ENCODE assay signal across 11 cellular contexts in the genomic region with DNA sequence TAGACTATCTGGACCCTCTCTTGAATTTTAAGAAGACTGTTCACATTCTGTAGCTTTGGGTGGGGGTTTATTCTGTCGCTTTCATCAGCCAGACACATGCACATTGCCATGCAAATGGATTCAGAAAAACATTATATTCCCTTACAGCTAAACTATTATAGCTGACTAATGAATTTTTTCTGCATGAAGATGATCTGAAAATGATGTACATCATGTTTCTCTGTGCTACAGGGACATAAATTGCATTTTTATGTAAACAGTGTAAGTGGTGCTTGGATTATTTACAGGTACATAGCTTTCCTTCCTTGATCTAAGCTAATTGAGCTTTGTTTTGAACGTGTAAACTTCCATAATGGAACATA. TPM values are rescaled to one million over a fixed set of nuclear protein-coding genes. Genes with fewer than 3 reads are reported as not detected.
DNase-seq lines count a peak whose midpoint lies in the region; ATAC-seq, FAIRE-seq and TF ChIP-seq lines count a peak whose summit lies in the region.
"Had no signal": no experiment of that assay in that cellular context is flagged by ENCODE, and none has a peak within 500 bp of the region (broad histone marks: within the 10 kb centered on the region; RNA-seq: fewer than 3 reads in every experiment).

No MANE protein-coding gene starts in this region.

- no peaks in the 10 kb centered on the region for H3K9me3 ChIP-seq in SJCRH30 (replicated peaks)
- no peaks in the 10 kb centered on the region for H3K9me3 ChIP-seq in skeletal muscle tissue (ENCODE audit: control insufficient read depth in 3 of 3, low read length in 3 of 3)
- H3K9me3 ChIP-seq in small intestine (ENCODE audit: control insufficient read depth, low read depth): no peaks in the 10 kb centered on the region

- H3K4me1 ChIP-seq in SJCRH30 (peaks cover 22% of the 10 kb centered on the region), skeletal muscle tissue (ENCODE audit: control insufficient read depth in 3 of 3, insufficient read depth in 3 of 3, low read length in 3 of 3) (peaks cover 3 to 35% (median 18%) of the 10 kb centered on the region in 3 donors), small intestine (ENCODE audit: control insufficient read depth in 2 of 2, insufficient read depth in 1 of 2, low read depth in 1 of 2, low read length in 1 of 2) (peaks cover 0 to 3% of the 10 kb centered on the region in 2 donors)

- H3K27ac Mint-ChIP-seq in stimulated activated effector memory CD8-positive, alpha-beta T cell treated with anti-CD3 and anti-CD28 coated beads, Interleukin-12 subunit alpha, Interleukin-12 subunit beta, amount 100 ng/mL, for 72 hours: no peak overlapping the region
- H3K27ac Mint-ChIP-seq: activated T-helper 17 cell treated with anti-CD3 and anti-CD28 coated beads, Interleukin-2, amount 50 U/mL, for 72 hours had no signal

- H3K27ac ChIP-seq in SJCRH30 (peak overlapping the region; percentile 97), skeletal muscle tissue (ENCODE audit: low read depth, low read length) (peak overlapping the region; percentile 98), small intestine (ENCODE audit: low read depth in 1 of 2, low read length in 1 of 2) (no peak overlapping the region)
- H3K27ac ChIP-seq: VCaP had no signal

- H3K4me3 Mint-ChIP-seq in stimulated activated effector memory CD8-positive, alpha-beta T cell treated with anti-CD3 and anti-CD28 coated beads, Interleukin-12 subunit alpha, Interleukin-12 subunit beta, amount 100 ng/mL, for 72 hours: no peak overlapping the region

- H3K4me1 Mint-ChIP-seq in stimulated activated effector memory CD8-positive, alpha-beta T cell treated with anti-CD3 and anti-CD28 coated beads, Interleukin-12 subunit alpha, Interleukin-12 subunit beta, amount 100 ng/mL, for 72 hours: peaks cover 7% of the 10 kb centered on the region
- H3K4me1 Mint-ChIP-seq: activated T-helper 17 cell treated with anti-CD3 and anti-CD28 coated beads, Interleukin-2, amount 50 U/mL, for 72 hours had no signal

- ATAC-seq in stimulated activated effector memory CD8-positive, alpha-beta T cell treated with anti-CD3 and anti-CD28 coated beads, Interleukin-12 subunit alpha, Interleukin-12 subunit beta, amount 100 ng/mL, for 72 hours: no peak
- ATAC-seq: activated T-helper 17 cell treated with anti-CD3 and anti-CD28 coated beads, Interleukin-2, amount 50 U/mL, for 72 hours had no signal

- TF ChIP-seq CTCF in HFF-Myc (IDR thresholded peaks at IDR 0.05; ENCODE audit: low read depth, low read length, missing control alignments): no peak

- no peak for DNase-seq in HFF-Myc (ENCODE audit: extremely low read depth, low read depth)
- no peak for DNase-seq in SJCRH30
- DNase-seq in globus pallidus (ENCODE audit: low spot score): peak; percentile 3
- no peak for DNase-seq in stimulated activated effector memory CD8-positive, alpha-beta T cell treated with anti-CD3 and anti-CD28 coated beads, Interleukin-12 subunit alpha, Interleukin-12 subunit beta, amount 100 ng/mL, for 72 hours (ENCODE audit: low spot score in 2 of 2)
- no peak for DNase-seq in small intestine
- DNase-seq in ecto neural progenitor cell (ENCODE audit: low spot score): no peak

- H3K36me3 Mint-ChIP-seq in stimulated activated effector memory CD8-positive, alpha-beta T cell treated with anti-CD3 and anti-CD28 coated beads, Interleukin-12 subunit alpha, Interleukin-12 subunit beta, amount 100 ng/mL, for 72 hours: no peaks in the 10 kb centered on the region

- H3K4me3 ChIP-seq in HFF-Myc (replicated peaks; ENCODE audit: low read depth, low read length) (peak overlapping the region; percentile 68), SJCRH30 (peak overlapping the region; percentile 80), skeletal muscle tissue (ENCODE audit: low read length in 3 of 3) (peak overlapping the region; percentile 87 to 90 (median 87)), small intestine (ENCODE audit: low read depth in 1 of 2, low read length in 2 of 2) (peak overlapping the region in 1 of 2 donors; percentile 84)

- no peak for FAIRE-seq in small intestine (lab: Jason Lieb, UNC)
- FAIRE-seq: colon, urothelium cell line had no signal

- 27 to 53% (median 39%) methylated on average over 2 of the region's 2 CpGs for WGBS in small intestine, 3 donors

- H3K9ac ChIP-seq in skeletal muscle tissue (ENCODE audit: low read depth in 1 of 3, low read length in 3 of 3): peak overlapping the region; percentile 95 to 99 (median 96)

- H3K36me3 ChIP-seq in SJCRH30: no peaks in the 10 kb centered on the region
- H3K36me3 ChIP-seq in skeletal muscle tissue (ENCODE audit: control insufficient read depth in 3 of 3, insufficient read depth in 3 of 3, low read length in 3 of 3): no peaks in the 10 kb centered on the region
- H3K36me3 ChIP-seq in small intestine (ENCODE audit: control insufficient read depth in 2 of 2, insufficient read depth in 2 of 2, low read length in 2 of 2): no peaks in the 10 kb centered on the region

- H3K27me3 ChIP-seq in SJCRH30 (no peaks in the 10 kb centered on the region), skeletal muscle tissue (ENCODE audit: control insufficient read depth in 3 of 3, insufficient read depth in 3 of 3, low read length in 3 of 3) (peaks cover 0 to 5% (median 0%) of the 10 kb centered on the region in 3 donors), small intestine (ENCODE audit: control insufficient read depth in 2 of 2, insufficient read depth in 2 of 2, low read length in 2 of 2) (no peaks in the 10 kb centered on the region)

- no peaks in the 10 kb centered on the region for H3K9me3 Mint-ChIP-seq in stimulated activated effector memory CD8-positive, alpha-beta T cell treated with anti-CD3 and anti-CD28 coated beads, Interleukin-12 subunit alpha, Interleukin-12 subunit beta, amount 100 ng/mL, for 72 hours
- H3K9me3 Mint-ChIP-seq: activated T-helper 17 cell treated with anti-CD3 and anti-CD28 coated beads, Interleukin-2, amount 50 U/mL, for 72 hours had no signal

RNA-seq across cellular contexts. Expression of gene MET, which starts 1.5 kb away (rescaled TPM):
- 121 and 129 TPM in 2 replicates for total RNA-seq in SJCRH30 (2014; rRNA removed; shearing (Covaris generic))
- 26.1 TPM for total RNA-seq in skeletal muscle tissue
- 10 to 100 TPM in 1 of 3 donors, 1 to 10 TPM in 2; 2.7 to 12.4 (median 4.1) TPM for polyA plus RNA-seq in small intestine

Comparison
In these comparisons a context has a peak if more than half of its experiments do, and no peak if none do; other contexts are left out.
1. H3K27ac ChIP-seq: peak in SJCRH30 (single experiment) and skeletal muscle tissue (single experiment); none in small intestine (0 of 2).